In the genomic region with DNA sequence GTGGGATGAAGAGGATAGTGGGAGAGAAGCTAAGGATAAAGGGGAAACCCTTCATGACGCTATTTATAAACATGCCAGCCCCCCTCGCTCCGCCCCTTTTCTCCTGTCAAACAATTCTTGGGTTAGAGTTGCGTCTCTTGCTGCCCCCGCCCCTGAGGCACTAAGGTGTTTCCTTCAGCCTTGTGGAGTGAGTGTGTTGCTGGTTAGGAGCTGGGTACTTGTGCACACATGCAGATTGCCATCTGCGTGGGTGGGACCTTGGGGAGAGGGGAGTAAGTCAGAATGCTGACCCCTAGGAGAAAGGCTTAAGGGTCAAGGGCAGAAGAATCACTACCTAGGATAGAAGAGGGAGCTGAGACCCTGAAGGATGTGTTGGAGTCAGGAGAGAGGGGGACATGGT, we compare ENCODE assay signal across 10 cellular contexts. TPM values are rescaled to one million over a fixed set of nuclear protein-coding genes. Genes with fewer than 3 reads are reported as not detected.
DNase-seq lines count a peak whose midpoint lies in the region; FAIRE-seq and TF ChIP-seq lines count a peak whose summit lies in the region.
"Had no signal": no experiment of that assay in that cellular context is flagged by ENCODE, and none has a peak within 500 bp of the region (broad histone marks: within the 10 kb centered on the region; RNA-seq: fewer than 3 reads in every experiment).

No MANE protein-coding gene starts in this region.

- peaks cover 65 to 71% (median 68%) of the 10 kb centered on the region in 3 donors for H3K4me1 Mint-ChIP-seq in CD8-positive, alpha-beta memory T cell

- H3K56ac ChIP-seq in H1 (replicated peaks; ENCODE audit: insufficient read length, low read depth, low read length): no peak overlapping the region

- POLR2A ChIA-PET in CD8-positive, alpha-beta memory T cell (lab: Charles Lee): interaction anchor here (1.4 to 2.0 kb wide), 2 partner anchors 11 to 102 kb away, joined by 7 to 13 read pairs; a partner anchor contains a TSS
- POLR2A ChIA-PET in H1 (lab: Charles Lee; ENCODE audit: partially characterized antibody): interaction anchor here (0.9 kb wide), 1 partner anchor 12 kb away, joined by 7 read pairs; no protein-coding TSS in a partner anchor

- H2BK12ac ChIP-seq in H1 (ENCODE audit: low read depth, low read length): peak overlapping the region; percentile 89; the same call in 1 of the 2 replicates

- H3K4me2 ChIP-seq in Loucy (ENCODE audit: low read depth, low read length, poor library complexity, severe bottlenecking) (peak overlapping the region; percentile 95), H1 (ENCODE audit: insufficient read depth in 1 of 2, low read depth in 2 of 2, low read length in 2 of 2) (peak overlapping the region; percentile 84 to 98), osteoblast (ENCODE audit: insufficient read depth, low read length) (peak overlapping the region; percentile 80)

- H3K27ac Mint-ChIP-seq in CD8-positive, alpha-beta memory T cell: peak overlapping the region; percentile 66 to 87 (median 77)

- H2AFZ ChIP-seq in Loucy (ENCODE audit: low read length) (no peak overlapping the region), H1 (ENCODE audit: low read length) (no peak overlapping the region), osteoblast (ENCODE audit: low read length) (no peak overlapping the region)

- no peak for DNase-seq in CD8-positive, alpha-beta memory T cell
- no peak for DNase-seq in H1 (ENCODE audit: low read depth in 1 of 2, low spot score in 2 of 2)
- DNase-seq in osteoblast (ENCODE audit: insufficient read length, low spot score, missing footprints): no peak
- no peak for DNase-seq in SKM-1 (lab: John Stamatoyannopoulos, UW; ENCODE audit: unreplicated experiment)
- DNase-seq in AG08395 (ENCODE audit: low spot score): no peak
- no peak for DNase-seq in putamen (ENCODE audit: low spot score)
- DNase-seq in hippocampal formation (lab: John Stamatoyannopoulos, UW): no peak
- DNase-seq: activated gamma-delta T cell, SW 1271 had no signal

- peak overlapping the region; percentile 13 for H3K4ac ChIP-seq in H1 (replicated peaks; ENCODE audit: insufficient read length, low read depth, low read length)

- no peak overlapping the region for H3K4me3 ChIP-seq in CD8-positive, alpha-beta memory T cell (ENCODE audit: low read length)
- peak overlapping the region; percentile 56 for H3K4me3 ChIP-seq in Loucy (ENCODE audit: low read length, poor library complexity, severe bottlenecking)
- H3K4me3 ChIP-seq in H1 (ENCODE audit: extremely low read depth in 1 of 4, insufficient read depth in 2 of 4, low read depth in 3 of 4, low read length in 4 of 4): peak overlapping the region in 3 of 4 experiments; percentile 29 to 52 (median 39); a peak in 6 of 8 replicates
- no peak overlapping the region for H3K4me3 ChIP-seq in osteoblast (ENCODE audit: insufficient read depth, low read length)

- H3K9ac ChIP-seq in Loucy (ENCODE audit: low read depth, low read length, poor library complexity, severe bottlenecking) (peak overlapping the region; percentile 35), H1 (replicated peaks in 1 of 4; ENCODE audit: extremely low read depth in 1 of 4, low read depth in 3 of 4, low read length in 3 of 4) (no peak overlapping the region; a peak in 1 of 7 replicates)

- H4K8ac ChIP-seq in H1 (ENCODE audit: extremely low read depth, insufficient read depth, low read length): peak overlapping the region; percentile 31; the same call in 1 of the 2 replicates

- CTCF ChIA-PET in CD8-positive, alpha-beta memory T cell (lab: Charles Lee): interaction anchor here (1.0 to 4.3 kb wide), 4 partner anchors 8 to 71 kb away, joined by 4 to 19 read pairs (median 10); no protein-coding TSS in a partner anchor
- CTCF ChIA-PET in H1 (lab: Charles Lee; ENCODE audit: partially characterized antibody): interaction anchor here (0.6 to 12.2 kb wide), 10 partner anchors 8 to 207 kb away, joined by 3 to 146 read pairs (median 4); no protein-coding TSS in a partner anchor

- peak overlapping the region; percentile 52; the same call in 1 of the 2 replicates for H2BK20ac ChIP-seq in H1 (ENCODE audit: low read length)

- no peak for FAIRE-seq in H1 (lab: Jason Lieb, UNC)

- no peaks in the 10 kb centered on the region for H3K9me3 Mint-ChIP-seq in CD8-positive, alpha-beta memory T cell

- peaks cover 5% of the 10 kb centered on the region; the same call in 1 of the 2 replicates for H3K79me1 ChIP-seq in H1 (ENCODE audit: low read depth, low read length)

- H3K27ac ChIP-seq in CD8-positive, alpha-beta memory T cell (ENCODE audit: low read depth, low read length): no peak overlapping the region
- H3K27ac ChIP-seq in H1 (ENCODE audit: low read depth, low read length) (no peak overlapping the region), osteoblast (ENCODE audit: low read depth, low read length) (peak overlapping the region; percentile 24)

- H3K79me2 ChIP-seq in Loucy (ENCODE audit: insufficient read depth, low read length) (peaks cover 19% of the 10 kb centered on the region), H1 (ENCODE audit: control insufficient read depth in 1 of 2, insufficient read depth in 2 of 2, low read length in 2 of 2) (peaks cover 0 to 21% of the 10 kb centered on the region in 2 experiments; a peak in 1 of 4 replicates), osteoblast (ENCODE audit: insufficient read depth, low read length) (peaks cover 75% of the 10 kb centered on the region)

- 49% methylated on average over 6 of the region's 6 CpGs; no CpG with 5 or more reads in 1 of the 2 experiments for WGBS in H1 (ENCODE audit: extremely low coverage in 1 of 2, insufficient coverage in 1 of 2, insufficient read length in 1 of 2, insufficient replicate concordance in 2 of 2, low coverage in 1 of 2, low lambda C conversion rate in 2 of 2, missing lambda C conversion rate in 1 of 2), 2 experiments

- TF ChIP-seq RAD21 in H1 (IDR thresholded peaks at IDR 0.05 in 1 of 2, conservative IDR thresholded peaks at IDR 0.05 in 1 of 2; ENCODE audit: low read depth in 2 of 2, low read length in 2 of 2): no peak

- 0 out of 2 replicates have a peak overlapping the region, but pooled peaks have one; percentile 19 for H2BK15ac ChIP-seq in H1 (ENCODE audit: low read length)

- no peak for TF ChIP-seq EP300 in H1 (IDR thresholded peaks at IDR 0.05; ENCODE audit: borderline replicate concordance in 1 of 2, low read depth in 2 of 2, low read length in 2 of 2)

- H3K18ac ChIP-seq in H1 (ENCODE audit: extremely low read depth, low read length): peak overlapping the region; percentile 93

- no peaks in the 10 kb centered on the region for H3K9me3 ChIP-seq in CD8-positive, alpha-beta memory T cell (ENCODE audit: low read length)
- no peaks in the 10 kb centered on the region for H3K9me3 ChIP-seq in Loucy (ENCODE audit: insufficient read depth, low read depth, low read length)
- no peaks in the 10 kb centered on the region for H3K9me3 ChIP-seq in H1 (ENCODE audit: insufficient read depth in 2 of 2, low read depth in 1 of 2, low read length in 1 of 2)
- H3K9me3 ChIP-seq in osteoblast (ENCODE audit: low read depth, low read length): no peaks in the 10 kb centered on the region

- no peak overlapping the region for H3K23ac ChIP-seq in H1 (ENCODE audit: insufficient read length)

- peaks cover 18% of the 10 kb centered on the region for H3K36me3 ChIP-seq in CD8-positive, alpha-beta memory T cell (ENCODE audit: insufficient read depth, low read length)
- H3K36me3 ChIP-seq in Loucy (ENCODE audit: insufficient read depth, low read length) (peaks cover 9% of the 10 kb centered on the region; the same call in 1 of the 2 replicates), H1 (ENCODE audit: control insufficient read depth in 2 of 4, insufficient read depth in 4 of 4, low read length in 3 of 4) (peaks cover 0 to 10% (median 4%) of the 10 kb centered on the region in 4 experiments; a peak in 2 of 8 replicates), osteoblast (ENCODE audit: insufficient read depth, low read length) (peaks cover 30% of the 10 kb centered on the region)

- no peaks in the 10 kb centered on the region for H3K27me3 ChIP-seq in CD8-positive, alpha-beta memory T cell (ENCODE audit: insufficient read depth, low read length, poor library complexity, severe bottlenecking)
- no peaks in the 10 kb centered on the region for H3K27me3 ChIP-seq in Loucy (ENCODE audit: insufficient read depth, low read length, poor library complexity, severe bottlenecking)
- H3K27me3 ChIP-seq in H1 (replicated peaks in 1 of 4; ENCODE audit: control insufficient read depth in 3 of 4, extremely low read depth in 1 of 4, insufficient read depth in 3 of 4, low read length in 3 of 4): no peaks in the 10 kb centered on the region
- no peaks in the 10 kb centered on the region for H3K27me3 ChIP-seq in osteoblast (ENCODE audit: insufficient read depth, low read length)

- H3K27me3 Mint-ChIP-seq in CD8-positive, alpha-beta memory T cell: no peaks in the 10 kb centered on the region

- no peaks in the 10 kb centered on the region for H3F3A ChIP-seq in Loucy (ENCODE audit: low read depth)

- H2BK120ac ChIP-seq in H1 (replicated peaks; ENCODE audit: low read depth, low read length): peak overlapping the region; percentile 59

- peaks cover 14% of the 10 kb centered on the region; the same call in 1 of the 2 replicates for H3K23me2 ChIP-seq in H1 (ENCODE audit: low read depth, low read length)

- H4K20me1 ChIP-seq in Loucy (ENCODE audit: insufficient read depth, low read length, poor library complexity, severe bottlenecking) (no peaks in the 10 kb centered on the region), H1 (replicated peaks in 1 of 2; ENCODE audit: control insufficient read depth in 1 of 2, insufficient read depth in 2 of 2, low read length in 2 of 2) (no peaks in the 10 kb centered on the region), osteoblast (ENCODE audit: insufficient read depth, low read length) (peaks cover 53% of the 10 kb centered on the region)

- TF ChIP-seq POLR2A in H1 (IDR thresholded peaks at IDR 0.05; ENCODE audit: control extremely low read depth in 1 of 2, low read depth in 2 of 2, low read length in 2 of 2): no peak

- peak overlapping the region; percentile 93; the same call in 1 of the 2 replicates for H2BK5ac ChIP-seq in H1 (ENCODE audit: low read depth, low read length)

- H3K9me2 ChIP-seq in Loucy (replicated peaks; ENCODE audit: low read depth, low read length): no peaks in the 10 kb centered on the region

- H4K91ac ChIP-seq in H1 (replicated peaks; ENCODE audit: insufficient read length, low read length): peak overlapping the region; percentile 28

- TF ChIP-seq CTCF in Loucy (conservative IDR thresholded peaks at IDR 0.05; ENCODE audit: low read length): no peak
- no peak for TF ChIP-seq CTCF in H1 (IDR thresholded peaks at IDR 0.05; ENCODE audit: control extremely low read depth in 1 of 3, insufficient read depth in 1 of 3, low read depth in 1 of 3, low read length in 3 of 3)
- no peak for TF ChIP-seq CTCF in osteoblast (IDR thresholded peaks at IDR 0.05; ENCODE audit: extremely low read depth, low read depth, low read length)

- H3K4me3 Mint-ChIP-seq in CD8-positive, alpha-beta memory T cell: peak overlapping the region; percentile 53 to 82 (median 64)

- H4K5ac ChIP-seq in H1 (ENCODE audit: insufficient read length, low read depth, low read length): no peak overlapping the region

- no peak overlapping the region for H3K14ac ChIP-seq in H1 (ENCODE audit: insufficient read length)

- peaks cover 0 to 39% (median 11%) of the 10 kb centered on the region in 3 donors for H3K36me3 Mint-ChIP-seq in CD8-positive, alpha-beta memory T cell

- 0 out of 2 replicates have a peak overlapping the region, but pooled peaks have one; percentile 45 for H2AK5ac ChIP-seq in H1 (ENCODE audit: low read depth, low read length)

- peaks cover 64% of the 10 kb centered on the region for H3K4me1 ChIP-seq in CD8-positive, alpha-beta memory T cell (ENCODE audit: insufficient read depth, low read length)
- peaks cover 61% of the 10 kb centered on the region for H3K4me1 ChIP-seq in Loucy (ENCODE audit: insufficient read depth, low read length, poor library complexity, severe bottlenecking)
- H3K4me1 ChIP-seq in H1 (replicated peaks in 1 of 4; ENCODE audit: control insufficient read depth in 3 of 4, insufficient read depth in 4 of 4, low read length in 3 of 4): peaks cover 21 to 37% (median 29%) of the 10 kb centered on the region in 4 experiments
- H3K4me1 ChIP-seq in osteoblast (ENCODE audit: insufficient read depth, low read length): peaks cover 47% of the 10 kb centered on the region

RNA-seq across cellular contexts. Expression of a gene that starts 5.4 kb away (rescaled TPM):
- 10 to 100 TPM; 22.3 to 22.5 TPM for total RNA-seq in CD8-positive, alpha-beta memory T cell
- 18.3 TPM for polyA plus RNA-seq in CD8-positive, alpha-beta memory T cell
- 8.2 and 9.3 TPM in 2 replicates for total RNA-seq in H1 (2021; fragmentation: NEBNext Ultra II Directional; extraction: Animal tissue kit (Norgen Biotek cat#: 25700))
- polyA plus RNA-seq in H1 (2011; rRNA removed): 4.2 and 6.2 TPM in 2 replicates
- 4.1 TPM for polyA plus RNA-seq in H1 (2011; cell fraction: cytosol; rRNA removed)
- polyA plus RNA-seq in H1 (2011; cell fraction: nucleus; rRNA removed): 9.7 TPM
- polyA plus RNA-seq in H1 (2012, experiment 1 of 2): 4.9 to 7.1 TPM (median 6.2 TPM) in 4 replicates
- polyA plus RNA-seq in H1 (2012, experiment 2 of 2): 4.4 TPM
- polyA plus RNA-seq in H1 (2013, experiment 1 of 2): 5.9 TPM
- 5.7 TPM for polyA plus RNA-seq in H1 (2013, experiment 2 of 2)
- polyA minus RNA-seq in H1 (2011; rRNA and poly(A)+ RNA removed): 4.6 and 7.8 TPM in 2 replicates
- 4.4 TPM for polyA minus RNA-seq in H1 (2011; cell fraction: cytosol; rRNA and poly(A)+ RNA removed)
- 6.0 TPM for polyA minus RNA-seq in H1 (2011; cell fraction: nucleus; rRNA and poly(A)+ RNA removed)
- 10.5 and 11.2 TPM in 2 replicates for total RNA-seq in osteoblast

RNA-seq across cellular contexts. Expression of a gene that starts 28.2 kb away (rescaled TPM):
- total RNA-seq in CD8-positive, alpha-beta memory T cell: 1 to 10 TPM; 1.2 to 2.0 TPM
- 15.5 TPM for polyA plus RNA-seq in CD8-positive, alpha-beta memory T cell
- not detected in 2 replicates for total RNA-seq in H1 (2021; fragmentation: NEBNext Ultra II Directional; extraction: Animal tissue kit (Norgen Biotek cat#: 25700))
- not detected in 2 replicates for polyA plus RNA-seq in H1 (2011; rRNA removed)
- not detected for polyA plus RNA-seq in H1 (2011; cell fraction: cytosol; rRNA removed)
- polyA plus RNA-seq in H1 (2011; cell fraction: nucleus; rRNA removed): not detected
- polyA plus RNA-seq in H1 (2012, experiment 1 of 2): not detected in 4 replicates
- polyA plus RNA-seq in H1 (2012, experiment 2 of 2): not detected
- polyA plus RNA-seq in H1 (2013, experiment 1 of 2): not detected
- polyA plus RNA-seq in H1 (2013, experiment 2 of 2): not detected
- not detected in 2 replicates for polyA minus RNA-seq in H1 (2011; rRNA and poly(A)+ RNA removed)
- not detected for polyA minus RNA-seq in H1 (2011; cell fraction: cytosol; rRNA and poly(A)+ RNA removed)
- polyA minus RNA-seq in H1 (2011; cell fraction: nucleus; rRNA and poly(A)+ RNA removed): not detected
- 0.29 and 0.72 TPM in 2 replicates for total RNA-seq in osteoblast

RNA-seq across cellular contexts. Expression of a gene that starts 44.1 kb away (rescaled TPM):
- 10 to 100 TPM; 27.1 to 34.0 TPM for total RNA-seq in CD8-positive, alpha-beta memory T cell
- 21.2 TPM for polyA plus RNA-seq in CD8-positive, alpha-beta memory T cell
- 22.1 and 23.4 TPM in 2 replicates for total RNA-seq in H1 (2021; fragmentation: NEBNext Ultra II Directional; extraction: Animal tissue kit (Norgen Biotek cat#: 25700))
- 17.3 and 18.6 TPM in 2 replicates for polyA plus RNA-seq in H1 (2011; rRNA removed)
- 24.6 TPM for polyA plus RNA-seq in H1 (2011; cell fraction: cytosol; rRNA removed)
- polyA plus RNA-seq in H1 (2011; cell fraction: nucleus; rRNA removed): 16.6 TPM
- 15.1 to 18.0 TPM (median 15.7 TPM) in 4 replicates for polyA plus RNA-seq in H1 (2012, experiment 1 of 2)
- 6.1 TPM for polyA plus RNA-seq in H1 (2012, experiment 2 of 2)
- 12.0 TPM for polyA plus RNA-seq in H1 (2013, experiment 1 of 2)
- 11.4 TPM for polyA plus RNA-seq in H1 (2013, experiment 2 of 2)
- polyA minus RNA-seq in H1 (2011; rRNA and poly(A)+ RNA removed): 24.8 and 32.9 TPM in 2 replicates
- 27.3 TPM for polyA minus RNA-seq in H1 (2011; cell fraction: cytosol; rRNA and poly(A)+ RNA removed)
- polyA minus RNA-seq in H1 (2011; cell fraction: nucleus; rRNA and poly(A)+ RNA removed): 21.3 TPM
- 39.8 and 40.1 TPM in 2 replicates for total RNA-seq in osteoblast

Comparison
In these comparisons a context has a peak if more than half of its experiments do, and no peak if none do; other contexts are left out.
1. H3K4me3 ChIP-seq: peak in Loucy (single experiment) and H1 (3 of 4); none in CD8-positive, alpha-beta memory T cell (single experiment) and osteoblast (single experiment).
2. Peak in every context shown above with its lines, with median percentiles within 50 percentile points of each other: H3K4me2 ChIP-seq.